ENCODE assay signal across 1 cellular context in the genomic region with DNA sequence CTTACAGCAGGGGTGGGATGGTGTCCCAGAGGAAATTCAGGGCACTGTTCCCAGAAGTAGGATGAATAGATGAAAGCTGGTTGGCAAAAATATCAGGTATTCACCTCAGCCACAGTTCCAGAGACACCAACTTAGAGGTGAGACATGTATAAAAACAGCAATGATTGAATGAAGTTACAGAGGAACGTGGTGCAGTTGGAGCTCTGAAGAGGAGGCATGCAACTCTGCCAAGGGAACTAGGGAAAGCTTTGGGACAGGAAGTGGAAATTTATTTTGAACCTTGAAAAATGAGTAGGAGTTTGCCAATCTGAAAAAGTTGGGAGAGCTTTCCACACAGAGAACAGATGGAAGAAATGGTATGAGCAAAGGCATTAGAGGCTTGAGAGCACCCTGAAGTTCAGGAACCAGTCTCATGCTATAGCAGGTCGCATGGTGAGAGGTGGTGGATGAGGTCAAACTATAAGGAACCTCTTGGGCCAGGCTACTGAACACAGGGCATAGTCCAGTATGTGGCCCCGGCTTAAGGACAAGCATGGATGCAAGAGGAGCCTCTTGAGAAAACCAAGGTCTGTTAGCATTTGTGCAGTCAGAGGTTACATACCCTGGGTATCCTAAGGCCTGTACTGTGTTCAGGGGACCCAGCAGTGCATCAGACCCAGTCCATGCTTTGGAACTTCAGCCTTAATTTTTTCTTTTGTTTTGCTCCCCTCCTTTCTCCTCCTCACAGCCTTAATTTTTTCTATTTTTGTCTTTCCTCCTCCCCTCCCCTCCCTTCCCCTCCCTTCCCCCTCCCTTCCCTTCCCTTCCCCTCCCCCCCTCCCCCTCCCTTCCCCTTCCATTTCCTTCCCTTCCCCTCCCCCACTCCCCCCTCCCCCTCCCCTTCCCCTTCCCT.
A peak's percentile ranks its signal among the peaks of the same experiment; 100 is the strongest.
TF ChIP-seq lines count a peak whose summit lies in the region.

No MANE protein-coding gene starts in this region.

TF ChIP-seq in K562, 482 proteins besides CTCF, POLR2A, EP300 and RAD21:
- TF ChIP-seq HNRNPK (IDR thresholded peaks at IDR 0.05; ENCODE audit: low read depth, low read length, poor library complexity, severe bottlenecking) (peak; percentile 63), ZNF23 (CRISPR knock-in tag; IDR thresholded peaks at IDR 0.05) (no peak)
- TF ChIP-seq, protein P1, sequence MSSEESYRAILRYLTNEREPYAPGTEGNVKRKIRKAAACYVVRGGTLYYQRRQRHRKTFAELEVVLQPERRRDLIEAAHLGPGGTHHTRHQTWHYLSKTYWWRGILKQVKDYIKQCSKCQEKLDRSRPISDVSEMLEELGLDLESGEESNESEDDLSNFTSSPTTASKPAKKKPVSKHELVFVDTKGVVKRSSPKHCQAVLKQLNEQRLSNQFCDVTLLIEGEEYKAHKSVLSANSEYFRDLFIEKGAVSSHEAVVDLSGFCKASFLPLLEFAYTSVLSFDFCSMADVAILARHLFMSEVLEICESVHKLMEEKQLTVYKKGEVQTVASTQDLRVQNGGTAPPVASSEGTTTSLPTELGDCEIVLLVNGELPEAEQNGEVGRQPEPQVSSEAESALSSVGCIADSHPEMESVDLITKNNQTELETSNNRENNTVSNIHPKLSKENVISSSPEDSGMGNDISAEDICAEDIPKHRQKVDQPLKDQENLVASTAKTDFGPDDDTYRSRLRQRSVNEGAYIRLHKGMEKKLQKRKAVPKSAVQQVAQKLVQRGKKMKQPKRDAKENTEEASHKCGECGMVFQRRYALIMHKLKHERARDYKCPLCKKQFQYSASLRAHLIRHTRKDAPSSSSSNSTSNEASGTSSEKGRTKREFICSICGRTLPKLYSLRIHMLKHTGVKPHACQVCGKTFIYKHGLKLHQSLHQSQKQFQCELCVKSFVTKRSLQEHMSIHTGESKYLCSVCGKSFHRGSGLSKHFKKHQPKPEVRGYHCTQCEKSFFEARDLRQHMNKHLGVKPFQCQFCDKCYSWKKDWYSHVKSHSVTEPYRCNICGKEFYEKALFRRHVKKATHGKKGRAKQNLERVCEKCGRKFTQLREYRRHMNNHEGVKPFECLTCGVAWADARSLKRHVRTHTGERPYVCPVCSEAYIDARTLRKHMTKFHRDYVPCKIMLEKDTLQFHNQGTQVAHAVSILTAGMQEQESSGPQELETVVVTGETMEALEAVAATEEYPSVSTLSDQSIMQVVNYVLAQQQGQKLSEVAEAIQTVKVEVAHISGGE (CRISPR knock-in tag; IDR thresholded peaks at IDR 0.05): no peak
